In the genomic region with DNA sequence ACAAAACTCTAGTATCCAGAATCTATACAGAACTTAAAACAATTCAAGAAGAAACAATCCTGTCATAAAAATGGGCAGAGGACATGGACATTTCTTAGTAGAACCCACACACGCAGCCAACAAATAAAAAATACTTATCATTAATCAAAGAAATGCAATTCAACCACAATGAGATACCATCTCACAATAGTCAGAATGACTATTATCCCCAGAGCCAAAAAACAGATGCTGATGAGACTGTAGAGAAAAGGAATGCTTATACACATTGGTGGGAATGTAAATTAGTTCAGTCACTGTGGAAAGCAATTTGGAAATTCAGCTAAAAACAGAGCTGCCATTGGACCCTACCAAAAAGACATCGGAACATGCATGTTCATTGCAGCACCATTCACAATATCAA, we compare ENCODE assay signal across 18 cellular contexts. TPM values are rescaled to one million over a fixed set of nuclear protein-coding genes. Genes with fewer than 3 reads are reported as not detected.
DNase-seq lines count a peak whose midpoint lies in the region; ATAC-seq, FAIRE-seq and TF ChIP-seq lines count a peak whose summit lies in the region.
"Had no signal": no experiment of that assay in that cellular context is flagged by ENCODE, and none has a peak within 500 bp of the region (broad histone marks: within the 10 kb centered on the region; RNA-seq: fewer than 3 reads in every experiment).

No MANE protein-coding gene starts in this region.

- H3K27ac ChIP-seq in astrocyte (ENCODE audit: low read depth, low read length) = no peak overlapping the region

- no peaks in the 10 kb centered on the region for H3K36me3 ChIP-seq in astrocyte (ENCODE audit: insufficient read depth, low read length)

- no peak overlapping the region for H3K9ac ChIP-seq in astrocyte (ENCODE audit: low read length)

- H3K27me3 Mint-ChIP-seq in astrocyte (ENCODE audit: low read depth, unreplicated experiment) = no peaks in the 10 kb centered on the region
- H3K27me3 Mint-ChIP-seq: B cell; CD4-positive, alpha-beta T cell had no signal

- H3K79me2 ChIP-seq in astrocyte (ENCODE audit: insufficient read depth, low read length) = no peaks in the 10 kb centered on the region

- H3K4me1 ChIP-seq in astrocyte (ENCODE audit: insufficient read depth, low read length) = peaks cover 9% of the 10 kb centered on the region

- H3K9me3 ChIP-seq in astrocyte (ENCODE audit: insufficient read depth, low read depth, low read length) = no peaks in the 10 kb centered on the region

- TF ChIP-seq CTCF in astrocyte (IDR thresholded peaks at IDR 0.05; ENCODE audit: insufficient read depth, low read depth, low read length) = no peak

- no peaks in the 10 kb centered on the region for H3K27me3 ChIP-seq in astrocyte (ENCODE audit: insufficient read depth, low read length)

- no peaks in the 10 kb centered on the region for H3K36me3 Mint-ChIP-seq in astrocyte (ENCODE audit: low read depth, unreplicated experiment)

- peaks cover 4% of the 10 kb centered on the region for H3K4me1 Mint-ChIP-seq in astrocyte (ENCODE audit: low read depth, unreplicated experiment)
- H3K4me1 Mint-ChIP-seq: B cell had no signal

- peak; percentile 90 for FAIRE-seq in astrocyte (lab: Jason Lieb, UNC)
- FAIRE-seq: GM12892, H54 had no signal

- no peak overlapping the region for H2AFZ ChIP-seq in astrocyte (ENCODE audit: low read depth, low read length)

- ATAC-seq in GM21367 (IDR thresholded peaks at IDR 0.05; ENCODE audit: unreplicated experiment) = no peak
- ATAC-seq: HCT116 had no signal

- H3K4me3 Mint-ChIP-seq in astrocyte (ENCODE audit: unreplicated experiment) = no peak overlapping the region
- H3K4me3 Mint-ChIP-seq: B cell; CD4-positive, alpha-beta T cell had no signal

- H3K4me3 ChIP-seq in astrocyte (ENCODE audit: insufficient read depth, low read depth, low read length) = no peak overlapping the region

- H3K27ac Mint-ChIP-seq in astrocyte (ENCODE audit: unreplicated experiment) = no peak overlapping the region
- H3K27ac Mint-ChIP-seq: B cell; CD4-positive, alpha-beta T cell had no signal

- DNase-seq in EL (peak; percentile 61), M059J (ENCODE audit: low read depth) (peak; percentile 82), astrocyte (ENCODE audit: low read depth) (peak; percentile 49), NCI-H510A (lab: John Stamatoyannopoulos, UW) (no peak), NCI-H2081 (lab: John Stamatoyannopoulos, UW) (no peak), NCI-H1048 (lab: John Stamatoyannopoulos, UW) (no peak)
- DNase-seq: ACHN; C1 segment of cervical spinal cord; Calu3; CD4-positive, alpha-beta T cell; DMS 273 treated with DMSO at 0.1 percent for 48 hours; GDM1 had no signal

- H3K4me2 ChIP-seq in astrocyte (ENCODE audit: low read length) = no peak overlapping the region

- peaks cover 13% of the 10 kb centered on the region for H3K9me3 Mint-ChIP-seq in astrocyte (ENCODE audit: unreplicated experiment)

- H4K20me1 ChIP-seq in astrocyte (ENCODE audit: insufficient read depth, low read length) = no peaks in the 10 kb centered on the region

RNA-seq across cellular contexts. Expression of a gene that starts 37.9 kb away (rescaled TPM):
- total RNA-seq in M059J (2014; rRNA removed; shearing (Covaris generic)) = 0.25 TPM in 1 of 2 replicates, not detected in the other
- total RNA-seq in astrocyte = 0.25 TPM in 1 of 2 replicates, not detected in the other
- total RNA-seq: A172; CD4-positive, alpha-beta T cell had no signal

Comparison
In these comparisons a context has a peak if more than half of its experiments do, and no peak if none do; other contexts are left out.
1. DNase-seq: peak in EL (single experiment), M059J (single experiment) and astrocyte (single experiment); none in NCI-H510A (single experiment), NCI-H2081 (0 of 2) and NCI-H1048 (single experiment).